ENCODE assay signal across 12 cellular contexts in the genomic region with DNA sequence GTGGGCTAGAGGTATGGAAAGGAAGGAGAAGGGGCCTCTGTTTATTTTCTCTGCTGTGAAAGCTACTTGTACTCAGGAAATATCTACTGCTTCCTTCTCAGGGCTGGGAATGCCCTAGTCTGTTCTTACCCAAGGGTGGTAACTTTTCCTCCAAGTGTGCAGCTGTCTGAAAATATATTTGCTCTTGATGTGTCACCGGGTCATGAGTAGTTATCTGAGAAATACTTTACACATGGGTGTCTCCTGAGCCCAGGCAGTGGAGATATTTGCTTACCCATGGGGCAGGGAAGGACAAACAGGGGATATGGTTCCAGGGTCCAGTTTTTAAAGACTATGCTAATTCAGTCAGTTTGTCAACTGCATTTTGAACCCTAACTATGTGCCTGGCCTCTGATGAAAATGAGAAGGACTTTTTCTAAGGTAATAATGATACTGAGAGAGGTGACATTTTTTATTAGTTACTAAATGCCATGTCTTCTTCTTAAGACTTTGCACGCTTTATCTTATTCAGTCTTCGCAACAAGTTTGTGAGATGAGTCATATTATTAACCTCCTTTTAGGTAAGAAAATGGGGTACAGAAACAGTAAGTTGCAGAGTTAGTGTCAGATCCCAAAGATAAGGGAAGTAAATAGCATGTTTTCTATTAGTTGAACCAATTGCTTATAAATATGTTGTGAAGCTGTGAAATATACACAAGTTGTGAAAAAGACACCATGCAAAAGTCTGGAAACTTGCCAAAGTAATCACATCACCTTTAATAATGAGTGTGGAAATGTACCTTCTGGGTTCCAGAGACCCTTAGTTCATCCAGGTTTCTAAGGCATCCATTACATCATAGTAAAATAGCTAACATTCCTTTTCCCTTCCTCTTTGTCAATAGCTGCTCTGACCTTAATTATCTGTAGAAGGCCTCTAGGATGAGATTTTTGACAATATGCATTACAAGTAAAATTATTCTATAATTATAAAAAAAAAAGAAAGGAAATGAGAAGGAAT. TPM values are rescaled to one million over a fixed set of nuclear protein-coding genes. Genes with fewer than 3 reads are reported as not detected.
DNase-seq lines count a peak whose midpoint lies in the region; ATAC-seq, FAIRE-seq and TF ChIP-seq lines count a peak whose summit lies in the region.
"Had no signal": no experiment of that assay in that cellular context is flagged by ENCODE, and none has a peak within 500 bp of the region (broad histone marks: within the 10 kb centered on the region; RNA-seq: fewer than 3 reads in every experiment).

No MANE protein-coding gene starts in this region.

- H3K4me1 Mint-ChIP-seq in effector memory CD8-positive, alpha-beta T cell (ENCODE audit: low read depth in 2 of 2) = peaks cover 33 to 55% of the 10 kb centered on the region in 2 donors
- H3K4me1 Mint-ChIP-seq in CD4-positive, alpha-beta T cell (ENCODE audit: low read depth) = peaks cover 40% of the 10 kb centered on the region

- FAIRE-seq in GM12892 (lab: Jason Lieb, UNC) = peak; percentile 17

- intact Hi-C loops in psoas muscle (cut with DNase I) = no loop called here
- intact Hi-C loops in CD4-positive, alpha-beta T cell (cut with DNase I, micrococcal nuclease) = loop anchor here in 1 of 2 experiments (10.0 kb wide), 1 partner anchor 1037 kb away; no protein-coding TSS in a partner anchor

- POLR2A ChIA-PET in CD4-positive, alpha-beta T cell (lab: Charles Lee) = interaction anchor here (1.5 kb wide), 1 partner anchor 10 kb away, joined by 3 read pairs; no protein-coding TSS in a partner anchor

- H3K27me3 Mint-ChIP-seq in effector memory CD8-positive, alpha-beta T cell = no peaks in the 10 kb centered on the region
- H3K27me3 Mint-ChIP-seq in CD4-positive, alpha-beta T cell = no peaks in the 10 kb centered on the region

- H3K9me3 Mint-ChIP-seq in effector memory CD8-positive, alpha-beta T cell = no peaks in the 10 kb centered on the region
- no peaks in the 10 kb centered on the region for H3K9me3 Mint-ChIP-seq in CD4-positive, alpha-beta T cell

- peak; percentile 51 for ATAC-seq in effector memory CD8-positive, alpha-beta T cell (replicated peaks)
- peak; percentile 56 to 95 (median 87) for ATAC-seq in psoas muscle
- no peak for ATAC-seq in CD4-positive, alpha-beta T cell (ENCODE audit: poor library complexity)
- no peak for ATAC-seq in HG03095 (IDR thresholded peaks at IDR 0.05; ENCODE audit: unreplicated experiment)
- ATAC-seq in HG03520 (IDR thresholded peaks at IDR 0.05; ENCODE audit: unreplicated experiment) = no peak

- TF ChIP-seq POLR2A in GM12892 (IDR thresholded peaks at IDR 0.05; ENCODE audit: low read depth, low read length) (no peak), erythroblast (IDR thresholded peaks at IDR 0.05; ENCODE audit: low read length) (no peak)

- peaks cover 8% of the 10 kb centered on the region for H3K4me1 ChIP-seq in psoas muscle

- DNase-seq in GM12892 (ENCODE audit: insufficient read length) (no peak), HT-29 (ENCODE audit: low spot score) (peak; percentile 75), psoas muscle (no peak), erythroblast (lab: John Stamatoyannopoulos, UW) (no peak)
- DNase-seq in effector memory CD8-positive, alpha-beta T cell = no peak
- no peak for DNase-seq in CD4-positive, alpha-beta T cell
- DNase-seq: DMS 273 treated with DMSO at 0.1 percent for 48 hours, NCI-H1092 had no signal

- no peaks in the 10 kb centered on the region for H3K9me3 ChIP-seq in psoas muscle
- H3K9me3 ChIP-seq in CD4-positive, alpha-beta T cell (ENCODE audit: control insufficient read depth, low read length) = no peaks in the 10 kb centered on the region

- peak overlapping the region; percentile 46 to 84 for H3K27ac Mint-ChIP-seq in effector memory CD8-positive, alpha-beta T cell
- H3K27ac Mint-ChIP-seq in CD4-positive, alpha-beta T cell = no peak overlapping the region

- WGBS in psoas muscle, 3 donors = 64 to 75% (median 71%) methylated on average over 3 of the region's 3 CpGs

- TF ChIP-seq CTCF in psoas muscle (IDR thresholded peaks at IDR 0.05) = no peak
- no peak for TF ChIP-seq CTCF in CD4-positive, alpha-beta T cell (IDR thresholded peaks at IDR 0.05)

- no peak overlapping the region for H3K4me3 ChIP-seq in psoas muscle
- H3K4me3 ChIP-seq: cardiac muscle cell, smooth muscle cell had no signal

- H3K36me3 ChIP-seq in psoas muscle (ENCODE audit: insufficient read depth in 1 of 2, low read depth in 1 of 2) = no peaks in the 10 kb centered on the region
- H3K36me3 ChIP-seq: cardiac muscle cell had no signal

- peak overlapping the region; percentile 68 for H3K27ac ChIP-seq in psoas muscle
- no peak overlapping the region for H3K27ac ChIP-seq in CD4-positive, alpha-beta T cell (ENCODE audit: low read depth, low read length)
- H3K27ac ChIP-seq: cardiac muscle cell had no signal

- H3K27me3 ChIP-seq in psoas muscle (ENCODE audit: insufficient read depth in 3 of 3, low read length in 2 of 3) = no peaks in the 10 kb centered on the region
- no peaks in the 10 kb centered on the region for H3K27me3 ChIP-seq in CD4-positive, alpha-beta T cell (ENCODE audit: control insufficient read depth, insufficient read depth, low read length)
- H3K27me3 ChIP-seq: cardiac muscle cell had no signal

- CTCF ChIA-PET in CD4-positive, alpha-beta T cell (lab: Charles Lee) = interaction anchor here (1.2 kb wide), 1 partner anchor 88 kb away, joined by 4 read pairs; no protein-coding TSS in a partner anchor

- peaks cover 8% of the 10 kb centered on the region for H3K36me3 Mint-ChIP-seq in effector memory CD8-positive, alpha-beta T cell (ENCODE audit: insufficient read depth)
- peaks cover 6% of the 10 kb centered on the region for H3K36me3 Mint-ChIP-seq in CD4-positive, alpha-beta T cell (ENCODE audit: low read depth)

- peak overlapping the region in 1 of 2 donors; percentile 45 for H3K4me3 Mint-ChIP-seq in effector memory CD8-positive, alpha-beta T cell
- H3K4me3 Mint-ChIP-seq in CD4-positive, alpha-beta T cell = no peak overlapping the region

RNA-seq across cellular contexts. Expression of a gene that starts 22.8 kb away (rescaled TPM):
- 0.49 TPM for polyA plus RNA-seq in GM12892 (2012; ENCODE audit: missing spikeins)
- total RNA-seq in HT-29 (2014; rRNA removed; shearing (Covaris generic)) = 16.6 and 18.7 TPM in 2 replicates
- 1 to 10 TPM; 3.2 to 5.6 (median 5.1) TPM for total RNA-seq in psoas muscle
- 1 to 10 TPM; 1.7 to 4.8 (median 2.3) TPM for polyA plus RNA-seq in psoas muscle
- 10 to 100 TPM; 35.4 to 36.7 TPM for total RNA-seq in CD4-positive, alpha-beta T cell

Comparison
In these comparisons a context has a peak if more than half of its experiments do, and no peak if none do; other contexts are left out.
1. ATAC-seq: peak in effector memory CD8-positive, alpha-beta T cell (single experiment) and psoas muscle (4 of 4); none in CD4-positive, alpha-beta T cell (single experiment), HG03095 (single experiment) and HG03520 (single experiment).